Comparison of ENCODE assay signal across 9 cellular contexts in genomic region chr15:60179786-60180391, GRCh38.
DNase-seq lines count a peak whose midpoint lies in the region; ATAC-seq and TF ChIP-seq lines count a peak whose summit lies in the region.
"Had no signal": no experiment of that assay in that cellular context is flagged by ENCODE, and none has a peak within 500 bp of the region (broad histone marks: within the 10 kb centered on the region; RNA-seq: fewer than 3 reads in every experiment).

No MANE protein-coding gene starts in this region.

- ATAC-seq in GM21723 (IDR thresholded peaks at IDR 0.05; ENCODE audit: unreplicated experiment) (no peak), GM18505 (IDR thresholded peaks at IDR 0.05; ENCODE audit: unreplicated experiment) (no peak)

- DNase-seq in NCI-H2081 (lab: John Stamatoyannopoulos, UW) (peak; percentile 35 to 45), NCI-H2081 treated with DMSO at 0.1 percent for 48 hours (lab: John Stamatoyannopoulos, UW) (no peak), HFFc6 (peak; percentile 56), RPMI8226 (peak; percentile 47), lung microvascular endothelial cell (ENCODE audit: low read depth in 2 of 2) (peak; percentile 59 to 68)
- DNase-seq in central memory CD4-positive, alpha-beta T cell = peak; percentile 32

- peaks cover 4% of the 10 kb centered on the region; the same call in 1 of the 2 replicates for H3K4me1 Mint-ChIP-seq in HFFc6 (ENCODE audit: low read depth)

- H3K27me3 Mint-ChIP-seq in HFFc6 (ENCODE audit: insufficient read depth) = peaks cover 5% of the 10 kb centered on the region

- TF ChIP-seq POLR2A in GM18505 (IDR thresholded peaks at IDR 0.05; ENCODE audit: borderline replicate concordance, extremely low read depth, insufficient read depth, insufficient read length) = no peak

- no peak overlapping the region for H3K4me3 Mint-ChIP-seq in HFFc6
- H3K4me3 Mint-ChIP-seq: stimulated activated naive CD8-positive, alpha-beta T cell treated with anti-CD3 and anti-CD28 coated beads, Interleukin-15, Interleukin-2, amounts not matched to agents 100 ng/mL and 50 ng/mL, for 24 hours had no signal

- no peaks in the 10 kb centered on the region for H3K36me3 Mint-ChIP-seq in HFFc6 (ENCODE audit: low read depth)

- peak; percentile 93 for TF ChIP-seq CTCF in HFFc6 (IDR thresholded peaks at IDR 0.05)

- no peak overlapping the region for H3K27ac Mint-ChIP-seq in HFFc6
- H3K27ac Mint-ChIP-seq: stimulated activated naive CD8-positive, alpha-beta T cell treated with anti-CD3 and anti-CD28 coated beads, Interleukin-15, Interleukin-2, amounts not matched to agents 100 ng/mL and 50 ng/mL, for 24 hours had no signal

- no peaks in the 10 kb centered on the region for H3K9me3 Mint-ChIP-seq in HFFc6
- H3K9me3 Mint-ChIP-seq: stimulated activated naive CD8-positive, alpha-beta T cell treated with anti-CD3 and anti-CD28 coated beads, Interleukin-15, Interleukin-2, amounts not matched to agents 100 ng/mL and 50 ng/mL, for 24 hours had no signal
